ENCODE assay signal across 8 cellular contexts in genomic region chr11:118531597-118532084, GRCh38. TPM values are rescaled to one million over a fixed set of nuclear protein-coding genes. Genes with fewer than 3 reads are reported as not detected.
A peak's percentile ranks its signal among the peaks of the same experiment; 100 is the strongest.
DNase-seq lines count a peak whose midpoint lies in the region; ATAC-seq and TF ChIP-seq lines count a peak whose summit lies in the region.

No MANE protein-coding gene starts in this region.

- H3K27ac Mint-ChIP-seq in Calu3 (ENCODE audit: unreplicated experiment), result no peak overlapping the region

- CTCF ChIA-PET in Calu3 (lab: Charles Lee), result no interaction called here

- H3K4me3 Mint-ChIP-seq in Calu3 (ENCODE audit: low read depth, unreplicated experiment), result peak overlapping the region; percentile 75

- H3K9me3 Mint-ChIP-seq in Calu3 (ENCODE audit: low read depth, unreplicated experiment), result no peaks in the 10 kb centered on the region

- H3K27me3 Mint-ChIP-seq in Calu3 (ENCODE audit: unreplicated experiment), result no peaks in the 10 kb centered on the region

- peaks cover 6% of the 10 kb centered on the region for H3K4me1 ChIP-seq in RWPE2 (ENCODE audit: insufficient read depth, poor library complexity, severe bottlenecking)

- peak overlapping the region; percentile 25 for H3K27ac ChIP-seq in RWPE2 (ENCODE audit: poor library complexity, severe bottlenecking)

- DNase-seq in Calu3 (no peak), RWPE2 (ENCODE audit: low spot score) (peak; percentile 62), fibroblast of pulmonary artery (ENCODE audit: low read depth) (no peak), posterior cingulate gyrus (peak in 7 of 10 donors; percentile 25 to 88 (median 45)), NCI-H1436 treated with DMSO at 0.1 percent for 48 hours (lab: John Stamatoyannopoulos, UW) (no peak), NCI-H1048 (lab: John Stamatoyannopoulos, UW) (no peak)

- H3K36me3 Mint-ChIP-seq in Calu3 (ENCODE audit: insufficient read depth, unreplicated experiment), result peaks cover 33% of the 10 kb centered on the region

- H3K27me3 ChIP-seq in RWPE2 (ENCODE audit: insufficient read depth, poor library complexity, severe bottlenecking), result no peaks in the 10 kb centered on the region

- H3K9me3 ChIP-seq in RWPE2 (ENCODE audit: severe bottlenecking), result no peaks in the 10 kb centered on the region

- no TSS peak for BruUV-seq in Calu3 (replicated peaks; lab: Mats Ljungman, UMichigan)

- H3K36me3 ChIP-seq in RWPE2 (ENCODE audit: low read depth), result no peaks in the 10 kb centered on the region; the same call in 1 of the 2 replicates

- intact Hi-C loops in Calu3 (cut with micrococcal nuclease; ENCODE audit: unreplicated experiment), result no loop called here
- intact Hi-C loops in posterior cingulate gyrus (cut with DNase I), result no loop called here

- ATAC-seq in RWPE2 (ENCODE audit: low read depth) (peak; percentile 44), GM21786 (IDR thresholded peaks at IDR 0.05; ENCODE audit: unreplicated experiment) (no peak), HG03460 (IDR thresholded peaks at IDR 0.05; ENCODE audit: unreplicated experiment) (no peak)

- H3K4me3 ChIP-seq in RWPE2 (ENCODE audit: severe bottlenecking), result peak overlapping the region; percentile 90
- H3K4me3 ChIP-seq in fibroblast of pulmonary artery (replicated peaks; ENCODE audit: low read depth, low read length), result peak overlapping the region; percentile 60

- H3K4me1 Mint-ChIP-seq in Calu3 (ENCODE audit: low read depth, unreplicated experiment), result peaks cover 13% of the 10 kb centered on the region

- no peak for TF ChIP-seq CTCF in Calu3 (IDR thresholded peaks at IDR 0.05; ENCODE audit: unreplicated experiment)
- no peak for TF ChIP-seq CTCF in RWPE2 (IDR thresholded peaks at IDR 0.05; ENCODE audit: poor library complexity, severe bottlenecking)
- TF ChIP-seq CTCF in fibroblast of pulmonary artery (IDR thresholded peaks at IDR 0.05; ENCODE audit: low read length, missing control alignments), result no peak

RNA-seq across cellular contexts. Expression of gene TMEM25, which starts 0.6 kb away (rescaled TPM):
- 7.8 and 8.1 TPM in 2 replicates for total RNA-seq in Calu3 (2022)

RNA-seq across cellular contexts. Expression of gene TTC36, which starts 4.4 kb away (rescaled TPM):
- total RNA-seq in Calu3 (2022), result 0.38 and 0.39 TPM in 2 replicates

RNA-seq across cellular contexts. Expression of gene IFT46, which starts 34.1 kb away (rescaled TPM):
- 8.3 and 9.1 TPM in 2 replicates for total RNA-seq in Calu3 (2022)

RNA-seq across cellular contexts. Expression of gene ARCN1, which starts 40.6 kb away (rescaled TPM):
- 77.8 and 83.8 TPM in 2 replicates for total RNA-seq in Calu3 (2022)

Comparison
In these comparisons a context has a peak if more than half of its experiments do, and no peak if none do; other contexts are left out.
1. DNase-seq: peak in RWPE2 (single experiment) and posterior cingulate gyrus (7 of 10); none in Calu3 (single experiment), fibroblast of pulmonary artery (single experiment), NCI-H1436 treated with DMSO at 0.1 percent for 48 hours (single experiment) and NCI-H1048 (single experiment).